In the genomic region with DNA sequence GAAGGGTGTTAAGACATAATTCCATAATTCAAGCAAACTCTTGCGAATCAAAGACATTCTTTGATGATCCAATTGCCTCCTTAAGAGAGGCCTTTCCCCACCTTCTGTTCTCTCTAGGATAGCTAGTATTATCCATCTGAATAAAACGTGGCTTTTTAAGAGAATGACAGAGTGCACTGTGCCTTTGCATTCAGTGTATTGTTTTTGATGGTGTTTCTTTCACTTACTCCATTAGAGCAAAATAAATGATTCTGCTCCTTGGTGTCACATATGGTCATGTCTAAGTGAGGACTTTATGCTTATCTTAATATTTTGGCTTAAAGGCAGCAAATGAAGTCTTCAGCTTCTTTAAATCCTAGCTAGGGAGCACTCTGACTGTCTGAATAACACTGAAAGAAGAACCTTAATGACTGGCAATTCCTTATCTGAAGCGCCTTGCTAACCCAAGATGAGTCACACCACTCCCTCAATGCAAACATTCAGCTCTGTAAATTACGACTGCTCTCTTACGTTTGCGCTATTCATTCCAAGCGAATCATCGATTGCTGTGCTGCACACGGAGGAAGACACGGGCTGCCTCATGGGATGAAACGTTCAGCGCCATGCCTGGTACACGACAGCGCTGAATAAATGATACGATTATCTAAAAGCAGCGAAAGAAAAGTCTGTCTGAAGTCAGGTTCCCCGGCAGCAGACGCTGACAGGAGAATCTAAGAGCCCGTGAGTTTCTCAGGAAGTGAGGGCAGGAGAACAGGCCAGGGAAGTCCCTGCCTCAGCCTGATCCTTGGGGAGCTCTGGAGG, we compare ENCODE assay signal across 1 cellular context.
TF ChIP-seq lines count a peak whose summit lies in the region.

No MANE protein-coding gene starts in this region.

TF ChIP-seq in K562, 482 proteins besides CTCF, POLR2A, EP300 and RAD21 (continued from another document):
- TF ChIP-seq CBFB (CRISPR knock-in tag; IDR thresholded peaks at IDR 0.05) (no peak), HEY1 (CRISPR knock-in tag; IDR thresholded peaks at IDR 0.05; ENCODE audit: borderline replicate concordance) (no peak), HNRNPUL1 (IDR thresholded peaks at IDR 0.05; ENCODE audit: low read length) (no peak), NCOR1 (IDR thresholded peaks at IDR 0.05) (peak; percentile 72), TFAM (CRISPR knock-in tag; conservative IDR thresholded peaks at IDR 0.05) (no peak)
- TF ChIP-seq, protein P1, sequence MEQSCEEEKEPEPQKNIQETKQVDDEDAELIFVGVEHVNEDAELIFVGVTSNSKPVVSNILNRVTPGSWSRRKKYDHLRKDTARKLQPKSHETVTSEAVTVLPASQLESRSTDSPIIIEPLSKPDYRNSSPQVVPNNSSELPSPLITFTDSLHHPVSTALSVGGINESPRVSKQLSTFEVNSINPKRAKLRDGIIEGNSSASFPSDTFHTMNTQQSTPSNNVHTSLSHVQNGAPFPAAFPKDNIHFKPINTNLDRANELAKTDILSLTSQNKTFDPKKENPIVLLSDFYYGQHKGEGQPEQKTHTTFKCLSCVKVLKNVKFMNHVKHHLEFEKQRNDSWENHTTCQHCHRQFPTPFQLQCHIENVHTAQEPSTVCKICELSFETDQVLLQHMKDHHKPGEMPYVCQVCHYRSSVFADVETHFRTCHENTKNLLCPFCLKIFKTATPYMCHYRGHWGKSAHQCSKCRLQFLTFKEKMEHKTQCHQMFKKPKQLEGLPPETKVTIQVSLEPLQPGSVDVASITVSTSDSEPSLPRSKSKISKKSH (CRISPR knock-in tag; IDR thresholded peaks at IDR 0.05) = no peak
